1 cellular context compared by ENCODE assay signal in genomic region chr2:73339171-73339678, GRCh38.
TF ChIP-seq lines count a peak whose summit lies in the region.

No MANE protein-coding gene starts in this region.

TF ChIP-seq in GM23338, 12 proteins besides CTCF, POLR2A, EP300 and RAD21 (continued from another document):
- TF ChIP-seq, protein P1, sequence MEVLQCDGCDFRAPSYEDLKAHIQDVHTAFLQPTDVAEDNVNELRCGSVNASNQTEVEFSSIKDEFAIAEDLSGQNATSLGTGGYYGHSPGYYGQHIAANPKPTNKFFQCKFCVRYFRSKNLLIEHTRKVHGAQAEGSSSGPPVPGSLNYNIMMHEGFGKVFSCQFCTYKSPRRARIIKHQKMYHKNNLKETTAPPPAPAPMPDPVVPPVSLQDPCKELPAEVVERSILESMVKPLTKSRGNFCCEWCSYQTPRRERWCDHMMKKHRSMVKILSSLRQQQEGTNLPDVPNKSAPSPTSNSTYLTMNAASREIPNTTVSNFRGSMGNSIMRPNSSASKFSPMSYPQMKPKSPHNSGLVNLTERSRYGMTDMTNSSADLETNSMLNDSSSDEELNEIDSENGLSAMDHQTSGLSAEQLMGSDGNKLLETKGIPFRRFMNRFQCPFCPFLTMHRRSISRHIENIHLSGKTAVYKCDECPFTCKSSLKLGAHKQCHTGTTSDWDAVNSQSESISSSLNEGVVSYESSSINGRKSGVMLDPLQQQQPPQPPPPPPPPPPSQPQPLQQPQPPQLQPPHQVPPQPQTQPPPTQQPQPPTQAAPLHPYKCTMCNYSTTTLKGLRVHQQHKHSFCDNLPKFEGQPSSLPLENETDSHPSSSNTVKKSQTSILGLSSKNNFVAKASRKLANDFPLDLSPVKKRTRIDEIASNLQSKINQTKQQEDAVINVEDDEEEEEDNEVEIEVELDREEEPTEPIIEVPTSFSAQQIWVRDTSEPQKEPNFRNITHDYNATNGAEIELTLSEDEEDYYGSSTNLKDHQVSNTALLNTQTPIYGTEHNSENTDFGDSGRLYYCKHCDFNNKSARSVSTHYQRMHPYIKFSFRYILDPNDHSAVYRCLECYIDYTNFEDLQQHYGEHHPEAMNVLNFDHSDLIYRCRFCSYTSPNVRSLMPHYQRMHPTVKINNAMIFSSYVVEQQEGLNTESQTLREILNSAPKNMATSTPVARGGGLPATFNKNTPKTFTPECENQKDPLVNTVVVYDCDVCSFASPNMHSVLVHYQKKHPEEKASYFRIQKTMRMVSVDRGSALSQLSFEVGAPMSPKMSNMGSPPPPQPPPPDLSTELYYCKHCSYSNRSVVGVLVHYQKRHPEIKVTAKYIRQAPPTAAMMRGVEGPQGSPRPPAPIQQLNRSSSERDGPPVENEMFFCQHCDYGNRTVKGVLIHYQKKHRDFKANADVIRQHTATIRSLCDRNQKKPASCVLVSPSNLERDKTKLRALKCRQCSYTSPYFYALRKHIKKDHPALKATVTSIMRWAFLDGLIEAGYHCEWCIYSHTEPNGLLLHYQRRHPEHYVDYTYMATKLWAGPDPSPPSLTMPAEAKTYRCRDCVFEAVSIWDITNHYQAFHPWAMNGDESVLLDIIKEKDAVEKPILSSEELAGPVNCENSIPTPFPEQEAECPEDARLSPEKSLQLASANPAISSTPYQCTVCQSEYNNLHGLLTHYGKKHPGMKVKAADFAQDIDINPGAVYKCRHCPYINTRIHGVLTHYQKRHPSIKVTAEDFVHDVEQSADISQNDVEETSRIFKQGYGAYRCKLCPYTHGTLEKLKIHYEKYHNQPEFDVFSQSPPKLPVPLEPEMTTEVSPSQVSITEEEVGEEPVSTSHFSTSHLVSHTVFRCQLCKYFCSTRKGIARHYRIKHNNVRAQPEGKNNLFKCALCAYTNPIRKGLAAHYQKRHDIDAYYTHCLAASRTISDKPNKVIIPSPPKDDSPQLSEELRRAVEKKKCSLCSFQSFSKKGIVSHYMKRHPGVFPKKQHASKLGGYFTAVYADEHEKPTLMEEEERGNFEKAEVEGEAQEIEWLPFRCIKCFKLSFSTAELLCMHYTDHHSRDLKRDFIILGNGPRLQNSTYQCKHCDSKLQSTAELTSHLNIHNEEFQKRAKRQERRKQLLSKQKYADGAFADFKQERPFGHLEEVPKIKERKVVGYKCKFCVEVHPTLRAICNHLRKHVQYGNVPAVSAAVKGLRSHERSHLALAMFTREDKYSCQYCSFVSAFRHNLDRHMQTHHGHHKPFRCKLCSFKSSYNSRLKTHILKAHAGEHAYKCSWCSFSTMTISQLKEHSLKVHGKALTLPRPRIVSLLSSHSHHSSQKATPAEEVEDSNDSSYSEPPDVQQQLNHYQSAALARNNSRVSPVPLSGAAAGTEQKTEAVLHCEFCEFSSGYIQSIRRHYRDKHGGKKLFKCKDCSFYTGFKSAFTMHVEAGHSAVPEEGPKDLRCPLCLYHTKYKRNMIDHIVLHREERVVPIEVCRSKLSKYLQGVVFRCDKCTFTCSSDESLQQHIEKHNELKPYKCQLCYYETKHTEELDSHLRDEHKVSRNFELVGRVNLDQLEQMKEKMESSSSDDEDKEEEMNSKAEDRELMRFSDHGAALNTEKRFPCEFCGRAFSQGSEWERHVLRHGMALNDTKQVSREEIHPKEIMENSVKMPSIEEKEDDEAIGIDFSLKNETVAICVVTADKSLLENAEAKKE (CRISPR knock-in tag; IDR thresholded peaks at IDR 0.05): no peak
- no peak for TF ChIP-seq NANOG (IDR thresholded peaks at IDR 0.05; ENCODE audit: borderline replicate concordance)
- TF ChIP-seq EZH2 (IDR thresholded peaks at IDR 0.05; ENCODE audit: low read depth, unreplicated experiment): no peak
- TF ChIP-seq JUNB (IDR thresholded peaks at IDR 0.05; ENCODE audit: unreplicated experiment): no peak
- TF ChIP-seq ETS1 (IDR thresholded peaks at IDR 0.05): no peak
- no peak for TF ChIP-seq POLR2AphosphoS5 (IDR thresholded peaks at IDR 0.05; ENCODE audit: low read depth)
- TF ChIP-seq CREB1 (CRISPR knock-in tag; IDR thresholded peaks at IDR 0.05; ENCODE audit: low read depth): no peak
TF ChIP-seq in GM23338: peak in this region for 0.
